13 cellular contexts compared by ENCODE assay signal in genomic region chr1:11227106-11228077, GRCh38. TPM values are rescaled to one million over a fixed set of nuclear protein-coding genes. Genes with fewer than 3 reads are reported as not detected.
DNase-seq lines count a peak whose midpoint lies in the region; ATAC-seq and TF ChIP-seq lines count a peak whose summit lies in the region.
"Had no signal": no experiment of that assay in that cellular context is flagged by ENCODE, and none has a peak within 500 bp of the region (broad histone marks: within the 10 kb centered on the region; RNA-seq: fewer than 3 reads in every experiment).

No MANE protein-coding gene starts in this region.

- H3K27ac ChIP-seq in SK-N-MC (peak overlapping the region; percentile 19; the same call in 1 of the 2 replicates), RWPE1 (no peak overlapping the region), body of pancreas (no peak overlapping the region)

- H3K27me3 Mint-ChIP-seq in activated CD4-positive, alpha-beta T cell treated with anti-CD3 and anti-CD28 coated beads for 36 hours, result no peaks in the 10 kb centered on the region
- H3K27me3 Mint-ChIP-seq in nephron progenitor cell (ENCODE audit: low read depth, poor library complexity), result no peaks in the 10 kb centered on the region

- ATAC-seq in activated CD4-positive, alpha-beta T cell treated with anti-CD3 and anti-CD28 coated beads for 36 hours, result no peak
- ATAC-seq in HG02610 (IDR thresholded peaks at IDR 0.05; ENCODE audit: unreplicated experiment) (peak; percentile 36), body of pancreas (no peak)

- no peak for TF ChIP-seq POLR2A in body of pancreas (IDR thresholded peaks at IDR 0.05)

- no peak for DNase-seq in activated CD4-positive, alpha-beta T cell treated with anti-CD3 and anti-CD28 coated beads for 36 hours
- no peak for DNase-seq in activated CD4-positive, alpha-beta T cell treated with anti-CD3 and anti-CD28 coated beads for 1 hour
- DNase-seq in SK-N-MC (ENCODE audit: low read depth, low spot score) (no peak), nephron progenitor cell (no peak), NCI-H1694 (lab: John Stamatoyannopoulos, UW) (no peak), RWPE1 (ENCODE audit: low spot score) (no peak), body of pancreas (no peak)
- DNase-seq: 8988T, dorsolateral prefrontal cortex, NCI-H446, substantia nigra had no signal

- no peaks in the 10 kb centered on the region for H3K9me3 ChIP-seq in SK-N-MC (ENCODE audit: low read depth, low read length)
- H3K9me3 ChIP-seq in body of pancreas, result no peaks in the 10 kb centered on the region
- H3K9me3 ChIP-seq: HAP-1 had no signal

- no peaks in the 10 kb centered on the region for H3K9me3 Mint-ChIP-seq in activated CD4-positive, alpha-beta T cell treated with anti-CD3 and anti-CD28 coated beads for 36 hours (ENCODE audit: low read depth)
- H3K9me3 Mint-ChIP-seq in nephron progenitor cell, result no peaks in the 10 kb centered on the region

- 87% methylated on average over 10 of the region's 10 CpGs for WGBS in body of pancreas, 2 donors

- CTCF ChIA-PET in activated CD4-positive, alpha-beta T cell treated with anti-CD3 and anti-CD28 coated beads for 36 hours (lab: Charles Lee), result interaction anchor here (0.6 to 4.5 kb wide), 8 partner anchors 9 to 419 kb away, joined by 3 to 18 read pairs (median 4); no protein-coding TSS in a partner anchor
- CTCF ChIA-PET in RWPE1 (lab: Yijun Ruan, JAX), result interaction anchor here (0.7 to 1.5 kb wide), 2 partner anchors 190 to 401 kb away, joined by 3 to 5 read pairs; no protein-coding TSS in a partner anchor

- H3K36me3 ChIP-seq in SK-N-MC (ENCODE audit: insufficient read depth, low read length) (peaks cover 63% of the 10 kb centered on the region), body of pancreas (replicated peaks in 1 of 2; ENCODE audit: insufficient read depth in 1 of 2, low read depth in 2 of 2) (peaks cover 8 to 39% of the 10 kb centered on the region in 2 donors)

- peaks cover 43% of the 10 kb centered on the region for H3K36me3 Mint-ChIP-seq in activated CD4-positive, alpha-beta T cell treated with anti-CD3 and anti-CD28 coated beads for 36 hours (ENCODE audit: low read depth)
- peaks cover 75% of the 10 kb centered on the region for H3K36me3 Mint-ChIP-seq in nephron progenitor cell (ENCODE audit: low read depth)

- POLR2A ChIA-PET in activated CD4-positive, alpha-beta T cell treated with anti-CD3 and anti-CD28 coated beads for 36 hours (lab: Charles Lee), result no interaction called here
- POLR2A ChIA-PET in RWPE1 (lab: Yijun Ruan, JAX; ENCODE audit: low non-redundant PET), result no interaction called here

- peak overlapping the region; percentile 49 for H3K27ac Mint-ChIP-seq in activated CD4-positive, alpha-beta T cell treated with anti-CD3 and anti-CD28 coated beads for 36 hours
- H3K27ac Mint-ChIP-seq in nephron progenitor cell, result peak overlapping the region; percentile 78

- no peaks in the 10 kb centered on the region for H3K27me3 ChIP-seq in body of pancreas
- H3K27me3 ChIP-seq: dorsolateral prefrontal cortex had no signal

- peaks cover 11% of the 10 kb centered on the region for H3K4me1 Mint-ChIP-seq in activated CD4-positive, alpha-beta T cell treated with anti-CD3 and anti-CD28 coated beads for 36 hours
- H3K4me1 Mint-ChIP-seq in nephron progenitor cell, result peaks cover 6% of the 10 kb centered on the region

- no peak overlapping the region for H3K4me3 Mint-ChIP-seq in activated CD4-positive, alpha-beta T cell treated with anti-CD3 and anti-CD28 coated beads for 36 hours
- H3K4me3 Mint-ChIP-seq in nephron progenitor cell, result no peak overlapping the region

- TF ChIP-seq CTCF in nephron progenitor cell (IDR thresholded peaks at IDR 0.05) (no peak), RWPE1 (conservative IDR thresholded peaks at IDR 0.05; ENCODE audit: low read depth) (no peak), body of pancreas (IDR thresholded peaks at IDR 0.05) (no peak)

- no peak overlapping the region for H3K9ac ChIP-seq in SK-N-MC (ENCODE audit: insufficient read length)

- intact Hi-C loops in activated CD4-positive, alpha-beta T cell treated with anti-CD3 and anti-CD28 coated beads for 36 hours (cut with DNase I, micrococcal nuclease), result no loop called here
- intact Hi-C loops in body of pancreas (cut with DNase I), result no loop called here

- H3K4me3 ChIP-seq in SK-N-MC (no peak overlapping the region), body of pancreas (no peak overlapping the region)
- H3K4me3 ChIP-seq: dorsolateral prefrontal cortex, HAP-1 had no signal

- no peaks in the 10 kb centered on the region for H3K4me1 ChIP-seq in body of pancreas
- H3K4me1 ChIP-seq: HAP-1 had no signal

RNA-seq across cellular contexts. Expression of gene MTOR, which starts 35.0 kb away (rescaled TPM):
- total RNA-seq in activated CD4-positive, alpha-beta T cell treated with anti-CD3 and anti-CD28 coated beads for 36 hours, result 10 to 100 TPM; 32.3 to 36.3 TPM
- 10 to 100 TPM; 26.2 to 28.3 TPM for total RNA-seq in body of pancreas

RNA-seq across cellular contexts. Expression of gene ANGPTL7, which starts 38.2 kb away (rescaled TPM):
- total RNA-seq in activated CD4-positive, alpha-beta T cell treated with anti-CD3 and anti-CD28 coated beads for 36 hours, result not detected
- 1 to 10 TPM; 3.6 to 4.9 TPM for total RNA-seq in body of pancreas

RNA-seq across cellular contexts. Expression of gene UBIAD1, which starts 45.6 kb away (rescaled TPM):
- 10 to 100 TPM; 29.2 to 32.0 TPM for total RNA-seq in activated CD4-positive, alpha-beta T cell treated with anti-CD3 and anti-CD28 coated beads for 36 hours
- total RNA-seq in body of pancreas, result 10 to 100 TPM in 1 of 2 donors, 1 to 10 TPM in 1; 5.9 to 12.7 TPM

Comparison
In these comparisons a context has a peak if more than half of its experiments do, and no peak if none do; other contexts are left out.
1. RNA of gene ANGPTL7, which starts 38.2 kb away (total RNA-seq): 3.6 to 4.9 TPM in body of pancreas; not detected in activated CD4-positive, alpha-beta T cell treated with anti-CD3 and anti-CD28 coated beads for 36 hours; every median in the first group is over 4 times any median in the second.